1 cellular context compared by ENCODE assay signal in genomic region chr5:132941331-132941730, GRCh38.
TF ChIP-seq lines count a peak whose summit lies in the region.

No MANE protein-coding gene starts in this region.

TF ChIP-seq in HepG2, 621 proteins besides CTCF, POLR2A, EP300 and RAD21:
- TF ChIP-seq NCOA1 (CRISPR knock-in tag; IDR thresholded peaks at IDR 0.05) (no peak), ZNF780A (CRISPR knock-in tag; IDR thresholded peaks at IDR 0.05) (no peak), ZBTB8A (CRISPR knock-in tag; IDR thresholded peaks at IDR 0.05; ENCODE audit: borderline replicate concordance, low read depth) (no peak), ZBTB10 (CRISPR knock-in tag; IDR thresholded peaks at IDR 0.05; ENCODE audit: borderline replicate concordance) (no peak), SAFB2 (CRISPR knock-in tag; IDR thresholded peaks at IDR 0.05; ENCODE audit: borderline replicate concordance, low read depth) (no peak), ZBTB46 (CRISPR knock-in tag; IDR thresholded peaks at IDR 0.05; ENCODE audit: borderline replicate concordance) (no peak), CEBPB (IDR thresholded peaks at IDR 0.05; ENCODE audit: borderline replicate concordance, low read depth, low read length) (peak; percentile 60), ZNF292 (CRISPR knock-in tag; IDR thresholded peaks at IDR 0.05; ENCODE audit: borderline replicate concordance, low read depth) (no peak)
